ENCODE assay signal across 27 cellular contexts in genomic region chr2:166224197-166224596, GRCh38.
"Had no signal": no experiment of that assay in that cellular context is flagged by ENCODE, and none has a peak within 500 bp of the region (broad histone marks: within the 10 kb centered on the region; RNA-seq: fewer than 3 reads in every experiment).

No MANE protein-coding gene starts in this region.

- H3K9me3 ChIP-seq: stomach, testis, thoracic aorta, thyroid gland, tibial nerve, transverse colon, upper lobe of left lung, upper lobe of right lung, uterus, vagina had no signal

- H3K36me3 ChIP-seq: stomach, suprapubic skin, thoracic aorta, thyroid gland, tibial artery, transverse colon, upper lobe of left lung, upper lobe of right lung, uterus, vagina had no signal

- DNase-seq: stimulated activated CD4-positive, alpha-beta T cell treated with anti-CD3 and anti-CD28 coated beads, Interleukin-2, amount 100 ng/mL, for 48 hours; stimulated activated CD4-positive, alpha-beta T cell treated with anti-CD3 and anti-CD28 coated beads, Interleukin-4, amount 100 ng/mL, for 1 hour; stimulated activated CD4-positive, alpha-beta T cell treated with anti-CD3 and anti-CD28 coated beads, Interleukin-4, amount 100 ng/mL, for 24 hours; stimulated activated CD4-positive, alpha-beta T cell treated with anti-CD3 and anti-CD28 coated beads, Interleukin-4, amount 100 ng/mL, for 4 hours; stimulated activated CD8-positive, alpha-beta memory T cell treated with anti-CD3 and anti-CD28 coated beads, Interleukin-4, amount 100 ng/mL, for 48 hours; stimulated activated naive B cell treated with anti-CD40 and anti-IgM and Interleukin-4, amounts not matched to agents 10 μg/mL and 1 μg/mL and 100 μg/mL, for 72 hours; stimulated activated naive CD4-positive, alpha-beta T cell; stimulated activated naive CD4-positive, alpha-beta T cell treated with Interleukin-2 at 50 U/mL for 16 hours; stimulated activated naive CD8-positive, alpha-beta T cell treated with anti-CD3 and anti-CD28 coated beads, Interleukin-15, amount 100 ng/mL, for 72 hours; stimulated activated naive CD8-positive, alpha-beta T cell treated with anti-CD3 and anti-CD28 coated beads, Interleukin-15, Interleukin-2, amounts not matched to agents 100 U/mL and 50 U/mL, for 24 hours; stomach; substantia nigra; testis; thyroid gland; tibial artery; transverse colon; trophoblast cell; upper lobe of left lung; upper lobe of right lung; uterus had no signal

- FAIRE-seq: urothelium cell line had no signal

- H3K4me1 ChIP-seq: stomach, suprapubic skin, testis, thyroid gland, tibial artery, tibial nerve, upper lobe of right lung, uterus, vagina had no signal

- ATAC-seq: stimulated activated effector memory CD8-positive, alpha-beta T cell treated with anti-CD3 and anti-CD28 coated beads, Interleukin-12 subunit alpha, Interleukin-12 subunit beta, amount 100 ng/mL, for 72 hours; stimulated activated memory B cell treated with anti-CD40 and anti-IgM and Interleukin-4, amounts not matched to agents 10 μg/mL and 1 μg/mL and 100 μg/mL, for 72 hours; stimulated activated naive B cell treated with anti-CD40 and anti-IgM and Interleukin-4, amounts not matched to agents 10 μg/mL and 1 μg/mL and 100 μg/mL, for 72 hours; stimulated activated naive CD8-positive, alpha-beta T cell treated with anti-CD3 and anti-CD28 coated beads, Interleukin-15, amount 100 ng/mL, for 72 hours; stimulated activated naive CD8-positive, alpha-beta T cell treated with anti-CD3 and anti-CD28 coated beads, Interleukin-15, Interleukin-2, amounts not matched to agents 100 U/mL and 50 U/mL, for 24 hours; upper lobe of right lung had no signal

- H3K4me3 ChIP-seq: stomach, suprapubic skin, testis, thoracic aorta, thyroid gland, tibial artery, tibial nerve, transverse colon, upper lobe of left lung, upper lobe of right lung, uterus, vagina had no signal

- H3K27me3 ChIP-seq: stomach, suprapubic skin, testis, thyroid gland, tibial artery, tibial nerve, transverse colon, upper lobe of left lung, upper lobe of right lung, vagina had no signal

- H3K27ac ChIP-seq: stomach, suprapubic skin, testis, thoracic aorta, thyroid gland, tibial artery, tibial nerve, transverse colon, upper lobe of left lung, upper lobe of right lung, uterus, vagina had no signal
